15 cellular contexts compared by ENCODE assay signal in genomic region chr4:102363033-102363432, GRCh38. TPM values are rescaled to one million over a fixed set of nuclear protein-coding genes. Genes with fewer than 3 reads are reported as not detected.
DNase-seq lines count a peak whose midpoint lies in the region; ATAC-seq and TF ChIP-seq lines count a peak whose summit lies in the region.
"Had no signal": no experiment of that assay in that cellular context is flagged by ENCODE, and none has a peak within 500 bp of the region (broad histone marks: within the 10 kb centered on the region; RNA-seq: fewer than 3 reads in every experiment).

No MANE protein-coding gene starts in this region.

- H3K9me3 ChIP-seq in colonic mucosa (no peaks in the 10 kb centered on the region), mucosa of rectum (ENCODE audit: control insufficient read depth in 2 of 2, low read length in 2 of 2) (no peaks in the 10 kb centered on the region), tibial artery (no peaks in the 10 kb centered on the region)

- no peaks in the 10 kb centered on the region for H3F3A ChIP-seq in GM23338 (replicated peaks; ENCODE audit: low read depth)

- H3K9ac ChIP-seq in colonic mucosa (ENCODE audit: low read depth in 2 of 2, low read length in 2 of 2): no peak overlapping the region
- no peak overlapping the region for H3K9ac ChIP-seq in mucosa of rectum (ENCODE audit: low read depth in 1 of 2, low read length in 2 of 2)

- H3K27ac Mint-ChIP-seq in GM23338: no peak overlapping the region
- H3K27ac Mint-ChIP-seq: CD8-positive, alpha-beta T cell; H9 had no signal

- DNase-seq in GM23338 (ENCODE audit: low spot score) (no peak), colonic mucosa (peak; percentile 29), tibial artery (no peak)
- DNase-seq in stimulated activated CD8-positive, alpha-beta memory T cell treated with anti-CD3 and anti-CD28 coated beads, Interleukin-4, amount 100 ng/mL, for 48 hours: no peak
- DNase-seq: Caco-2; CD8-positive, alpha-beta T cell; DND-41; GDM1; H9; IMR-90 had no signal

- H3K4me2 ChIP-seq in GM23338: no peak overlapping the region

- no peaks in the 10 kb centered on the region for H3K36me3 ChIP-seq in GM23338 (ENCODE audit: insufficient read depth)
- H3K36me3 ChIP-seq in colonic mucosa: no peaks in the 10 kb centered on the region
- H3K36me3 ChIP-seq in mucosa of rectum (ENCODE audit: control insufficient read depth in 2 of 2, insufficient read depth in 2 of 2, low read length in 2 of 2): no peaks in the 10 kb centered on the region
- no peaks in the 10 kb centered on the region for H3K36me3 ChIP-seq in tibial artery

- intact Hi-C loops in colonic mucosa (cut with DNase I) (no loop called here), tibial artery (cut with DNase I; ENCODE audit: low total_unique reads) (no loop called here)

- H3K27ac ChIP-seq in GM23338 (ENCODE audit: low read depth) (no peak overlapping the region), colonic mucosa (peak overlapping the region; percentile 13), mucosa of rectum (ENCODE audit: low read depth in 2 of 2, low read length in 2 of 2) (peak overlapping the region; percentile 17 to 30), temporal lobe (ENCODE audit: low read depth, low read length) (peak overlapping the region; percentile 51), tibial artery (no peak overlapping the region)
- H3K27ac ChIP-seq: 22Rv1 had no signal

- no peaks in the 10 kb centered on the region for H3K27me3 ChIP-seq in GM23338 (ENCODE audit: insufficient read depth)
- no peaks in the 10 kb centered on the region for H3K27me3 ChIP-seq in colonic mucosa
- no peaks in the 10 kb centered on the region for H3K27me3 ChIP-seq in mucosa of rectum (ENCODE audit: control insufficient read depth in 2 of 2, insufficient read depth in 2 of 2, low read length in 2 of 2)
- H3K27me3 ChIP-seq in tibial artery: no peaks in the 10 kb centered on the region

- no peaks in the 10 kb centered on the region for H3K36me3 Mint-ChIP-seq in GM23338 (ENCODE audit: low read depth)
- H3K36me3 Mint-ChIP-seq: CD14-positive monocyte; CD8-positive, alpha-beta T cell had no signal

- H3K4me3 Mint-ChIP-seq in GM23338: no peak overlapping the region
- H3K4me3 Mint-ChIP-seq: CD14-positive monocyte; CD8-positive, alpha-beta T cell; H9 had no signal

- TF ChIP-seq CTCF in GM23338 (conservative IDR thresholded peaks at IDR 0.05; ENCODE audit: low read depth in 2 of 2): no peak
- TF ChIP-seq CTCF in colonic mucosa (IDR thresholded peaks at IDR 0.05): no peak
- TF ChIP-seq CTCF in tibial artery (IDR thresholded peaks at IDR 0.05): no peak

- H2AFZ ChIP-seq in GM23338: peak overlapping the region; percentile 84

- H3K4me3 ChIP-seq in GM23338: no peak overlapping the region
- H3K4me3 ChIP-seq in colonic mucosa: no peak overlapping the region
- H3K4me3 ChIP-seq in mucosa of rectum (ENCODE audit: low read length in 2 of 2): no peak overlapping the region
- no peak overlapping the region for H3K4me3 ChIP-seq in tibial artery

- H3K9me3 Mint-ChIP-seq in GM23338: no peaks in the 10 kb centered on the region; the same call in 2 of the 3 replicates
- H3K9me3 Mint-ChIP-seq: CD8-positive, alpha-beta T cell had no signal

- ATAC-seq in GM23338 (no peak), GM19328 (IDR thresholded peaks at IDR 0.05; ENCODE audit: unreplicated experiment) (no peak)
- ATAC-seq: CD8-positive, alpha-beta T cell had no signal

- H3K79me2 ChIP-seq in GM23338 (replicated peaks; ENCODE audit: insufficient read depth): no peaks in the 10 kb centered on the region

- H3K27me3 Mint-ChIP-seq in GM23338 (ENCODE audit: insufficient read depth, low read depth, poor library complexity): no peaks in the 10 kb centered on the region

- H3K4me1 Mint-ChIP-seq in GM23338: no peaks in the 10 kb centered on the region
- H3K4me1 Mint-ChIP-seq: CD14-positive monocyte, H9 had no signal

- H3K4me1 ChIP-seq in GM23338 (ENCODE audit: insufficient read depth) (no peaks in the 10 kb centered on the region), colonic mucosa (no peaks in the 10 kb centered on the region), mucosa of rectum (ENCODE audit: control insufficient read depth in 2 of 2, insufficient read depth in 2 of 2, low read length in 2 of 2) (peaks cover 4% of the 10 kb centered on the region in 2 donors), tibial artery (no peaks in the 10 kb centered on the region)
- H3K4me1 ChIP-seq: Caco-2 had no signal

- H4K20me1 ChIP-seq in GM23338 (replicated peaks; ENCODE audit: insufficient read depth): no peaks in the 10 kb centered on the region

- peaks cover 3% of the 10 kb centered on the region; the same call in 1 of the 2 replicates for H3K9me2 ChIP-seq in GM23338 (ENCODE audit: insufficient read depth)

TF ChIP-seq in GM23338, 12 proteins besides CTCF, POLR2A, EP300 and RAD21 (continues in another document):
- TF ChIP-seq CREB1 (CRISPR knock-in tag; IDR thresholded peaks at IDR 0.05; ENCODE audit: low read depth) (no peak), POLR2AphosphoS5 (IDR thresholded peaks at IDR 0.05; ENCODE audit: low read depth) (no peak), NANOG (IDR thresholded peaks at IDR 0.05; ENCODE audit: borderline replicate concordance) (no peak), ZNF114 (CRISPR knock-in tag; IDR thresholded peaks at IDR 0.05) (no peak), ZNF331 (CRISPR knock-in tag; IDR thresholded peaks at IDR 0.05; ENCODE audit: low read depth) (no peak), JUNB (IDR thresholded peaks at IDR 0.05; ENCODE audit: unreplicated experiment) (no peak), STAT1 (IDR thresholded peaks at IDR 0.05; ENCODE audit: unreplicated experiment) (no peak), EZH2phosphoT487 (IDR thresholded peaks at IDR 0.05; ENCODE audit: unreplicated experiment) (no peak), EZH2 (IDR thresholded peaks at IDR 0.05; ENCODE audit: low read depth, unreplicated experiment) (no peak)
- TF ChIP-seq, protein P1, sequence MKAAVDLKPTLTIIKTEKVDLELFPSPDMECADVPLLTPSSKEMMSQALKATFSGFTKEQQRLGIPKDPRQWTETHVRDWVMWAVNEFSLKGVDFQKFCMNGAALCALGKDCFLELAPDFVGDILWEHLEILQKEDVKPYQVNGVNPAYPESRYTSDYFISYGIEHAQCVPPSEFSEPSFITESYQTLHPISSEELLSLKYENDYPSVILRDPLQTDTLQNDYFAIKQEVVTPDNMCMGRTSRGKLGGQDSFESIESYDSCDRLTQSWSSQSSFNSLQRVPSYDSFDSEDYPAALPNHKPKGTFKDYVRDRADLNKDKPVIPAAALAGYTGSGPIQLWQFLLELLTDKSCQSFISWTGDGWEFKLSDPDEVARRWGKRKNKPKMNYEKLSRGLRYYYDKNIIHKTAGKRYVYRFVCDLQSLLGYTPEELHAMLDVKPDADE (IDR thresholded peaks at IDR 0.05): no peak

RNA-seq across cellular contexts. Expression of gene SLC39A8, which starts 17.8 kb away (rescaled TPM):
- total RNA-seq in GM23338 (2014; rRNA removed; shearing (Covaris generic)): 42.5 and 42.9 TPM in 2 replicates
- 18.7 and 20.1 TPM in 2 replicates for polyA plus RNA-seq in GM23338 (2016; fragmentation: Nextera tagmentation; extraction: Ambion mirVana)
- total RNA-seq in colonic mucosa: 100 to 1,000 TPM in 1 of 2 donors, 10 to 100 TPM in 1; 75.4 to 104 TPM
- 5.2 TPM for total RNA-seq in temporal lobe

Comparison
In these comparisons a context has a peak if more than half of its experiments do, and no peak if none do; other contexts are left out.
1. H3K27ac ChIP-seq: peak in colonic mucosa (single experiment), mucosa of rectum (2 of 2) and temporal lobe (single experiment); none in GM23338 (single experiment) and tibial artery (0 of 2).